In genomic region chr2:147173186-147173575, GRCh38 we compare ENCODE assay signal across 18 cellular contexts.
DNase-seq lines count a peak whose midpoint lies in the region; ATAC-seq and TF ChIP-seq lines count a peak whose summit lies in the region.
"Had no signal": no experiment of that assay in that cellular context is flagged by ENCODE, and none has a peak within 500 bp of the region (broad histone marks: within the 10 kb centered on the region; RNA-seq: fewer than 3 reads in every experiment).

No MANE protein-coding gene starts in this region.

- 93% methylated on average over 1 of the region's 1 CpG for WGBS in smooth muscle cell (ENCODE audit: low lambda C conversion rate)

- H3F3A ChIP-seq in smooth muscle cell (ENCODE audit: low read depth), result no peaks in the 10 kb centered on the region

- H2AFZ ChIP-seq in smooth muscle cell (ENCODE audit: low read depth), result no peak overlapping the region

- no peaks in the 10 kb centered on the region for H4K20me1 ChIP-seq in smooth muscle cell (ENCODE audit: low read depth)
- H4K20me1 ChIP-seq: BLaER1 treated with 17β-estradiol and CSF1 and Interleukin-3, amounts not matched to agents 10 nM and 100 nM had no signal

- TF ChIP-seq CTCF in fibroblast of the aortic adventitia (IDR thresholded peaks at IDR 0.05; ENCODE audit: insufficient read depth, low read length) (no peak), smooth muscle cell (IDR thresholded peaks at IDR 0.05; ENCODE audit: borderline replicate concordance, insufficient read depth, poor library complexity, severe bottlenecking) (no peak), WERI-Rb-1 (IDR thresholded peaks at IDR 0.05; ENCODE audit: low read depth, low read length) (no peak)

- H3K9me3 ChIP-seq in smooth muscle cell (replicated peaks; ENCODE audit: low read depth), result no peaks in the 10 kb centered on the region
- H3K9me3 ChIP-seq in WERI-Rb-1 (ENCODE audit: severe bottlenecking), result no peaks in the 10 kb centered on the region
- H3K9me3 ChIP-seq: BLaER1 treated with 17β-estradiol and CSF1 and Interleukin-3, amounts not matched to agents 10 nM and 100 nM had no signal

- peak; percentile 21 for DNase-seq in HK-2 (ENCODE audit: unreplicated experiment)
- peak; percentile 82 for DNase-seq in amniotic epithelial cell (ENCODE audit: low read depth)
- peak; percentile 57 for DNase-seq in fibroblast of the aortic adventitia (ENCODE audit: low read depth)
- no peak for DNase-seq in smooth muscle cell (lab: John Stamatoyannopoulos, UW; ENCODE audit: unreplicated experiment)
- DNase-seq in WERI-Rb-1, result no peak
- DNase-seq: activated CD4-positive, alpha-beta T cell treated with anti-CD3 and anti-CD28 coated beads, Interleukin-2, amount 10 ng/mL, durations not matched to agents 7 days and 5 days; activated naive CD4-positive, alpha-beta T cell; aorta; DMS153; mesendoderm; NCI-H1694 treated with DMSO at 0.1 percent for 48 hours; RPMI8226; small intestine; stimulated activated CD4-positive, alpha-beta T cell treated with anti-CD3 and anti-CD28 coated beads, Interleukin-4, amount 100 ng/mL, for 4 hours had no signal

- H3K27me3 ChIP-seq in smooth muscle cell (ENCODE audit: low read depth) (no peaks in the 10 kb centered on the region), WERI-Rb-1 (ENCODE audit: insufficient read depth, low read depth, severe bottlenecking) (no peaks in the 10 kb centered on the region)
- H3K27me3 ChIP-seq: BLaER1 treated with 17β-estradiol and CSF1 and Interleukin-3, amounts not matched to agents 10 nM and 100 nM had no signal

- no peaks in the 10 kb centered on the region for H3K36me3 ChIP-seq in smooth muscle cell (ENCODE audit: low read depth)
- no peaks in the 10 kb centered on the region for H3K36me3 ChIP-seq in WERI-Rb-1
- H3K36me3 ChIP-seq: BLaER1 treated with 17β-estradiol and CSF1 and Interleukin-3, amounts not matched to agents 10 nM and 100 nM had no signal

- no peak overlapping the region for H3K4me2 ChIP-seq in smooth muscle cell
- H3K4me2 ChIP-seq: BLaER1 treated with 17β-estradiol and CSF1 and Interleukin-3, amounts not matched to agents 10 nM and 100 nM had no signal

- H3K79me2 ChIP-seq in smooth muscle cell (ENCODE audit: low read depth), result no peaks in the 10 kb centered on the region

- ATAC-seq in HG02571 (IDR thresholded peaks at IDR 0.05; ENCODE audit: unreplicated experiment) (no peak), GM18511 (IDR thresholded peaks at IDR 0.05; ENCODE audit: unreplicated experiment) (no peak)

- H3K4me3 ChIP-seq in fibroblast of the aortic adventitia (ENCODE audit: low read depth, low read length) (no peak overlapping the region), smooth muscle cell (no peak overlapping the region), WERI-Rb-1 (ENCODE audit: low read depth, low read length) (no peak overlapping the region)
- H3K4me3 ChIP-seq: BLaER1 treated with 17β-estradiol and CSF1 and Interleukin-3, amounts not matched to agents 10 nM and 100 nM; coronary artery had no signal

- H3K27ac ChIP-seq in smooth muscle cell (ENCODE audit: low read depth) (peak overlapping the region; percentile 6), WERI-Rb-1 (no peak overlapping the region)
- H3K27ac ChIP-seq: BLaER1 treated with 17β-estradiol and CSF1 and Interleukin-3, amounts not matched to agents 10 nM and 100 nM; coronary artery had no signal

- no peak overlapping the region for H3K9ac ChIP-seq in smooth muscle cell (ENCODE audit: low read depth)
- H3K9ac ChIP-seq: BLaER1 treated with 17β-estradiol and CSF1 and Interleukin-3, amounts not matched to agents 10 nM and 100 nM had no signal

- no peaks in the 10 kb centered on the region for H3K4me1 ChIP-seq in smooth muscle cell (ENCODE audit: low read depth)

Comparison
In these comparisons a context has a peak if more than half of its experiments do, and no peak if none do; other contexts are left out.
1. DNase-seq: peak in HK-2 (single experiment), amniotic epithelial cell (single experiment) and fibroblast of the aortic adventitia (single experiment); none in smooth muscle cell (single experiment) and WERI-Rb-1 (single experiment).